ENCODE assay signal across 7 cellular contexts in the genomic region with DNA sequence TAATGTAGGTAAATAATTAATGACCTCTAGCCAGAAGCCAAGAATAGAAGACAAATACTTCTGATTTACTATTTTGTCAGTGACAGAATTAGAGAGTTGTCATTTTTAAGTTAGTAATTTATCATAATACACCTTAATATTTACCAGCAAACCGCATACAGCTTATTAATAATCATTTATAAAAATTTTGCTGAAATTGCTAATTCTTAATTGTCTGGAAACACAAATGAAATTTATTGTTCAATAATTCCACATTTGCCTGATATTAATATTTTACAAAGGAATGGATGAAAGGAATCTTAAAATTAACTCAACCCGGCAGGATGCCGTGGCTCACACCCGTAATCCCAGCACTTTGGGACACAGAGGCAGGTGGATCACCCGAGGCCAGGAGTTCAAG.
"Had no signal": no experiment of that assay in that cellular context is flagged by ENCODE, and none has a peak within 500 bp of the region (broad histone marks: within the 10 kb centered on the region; RNA-seq: fewer than 3 reads in every experiment).

No MANE protein-coding gene starts in this region.

- ATAC-seq: GM12878 had no signal

- H3K4me3 ChIP-seq: GM12878 had no signal

- DNase-seq: GDM1, GF-D8 had no signal

- FAIRE-seq: GM12878, GM12891, GM12892, GM18507, GM19239 had no signal
